24 cellular contexts compared by ENCODE assay signal in genomic region chr21:43953028-43953427, GRCh38. TPM values are rescaled to one million over a fixed set of nuclear protein-coding genes. Genes with fewer than 3 reads are reported as not detected.
DNase-seq lines count a peak whose midpoint lies in the region; ATAC-seq and TF ChIP-seq lines count a peak whose summit lies in the region.
"Had no signal": no experiment of that assay in that cellular context is flagged by ENCODE, and none has a peak within 500 bp of the region (broad histone marks: within the 10 kb centered on the region; RNA-seq: fewer than 3 reads in every experiment).

No MANE protein-coding gene starts in this region.

- H3K27ac ChIP-seq in A673 (ENCODE audit: low read depth, low read length, poor library complexity, severe bottlenecking) = no peak overlapping the region
- H3K27ac ChIP-seq: 22Rv1, GM23248, SK-N-MC had no signal

- H3K36me3 Mint-ChIP-seq in activated CD8-positive, alpha-beta memory T cell treated with anti-CD3 and anti-CD28 coated beads, Interleukin-2, amount 10 ng/mL, durations not matched to agents 7 days and 5 days = peaks cover 24% of the 10 kb centered on the region
- H3K36me3 Mint-ChIP-seq in neural crest cell (ENCODE audit: low read depth) = peaks cover 6% of the 10 kb centered on the region

- peaks cover 6% of the 10 kb centered on the region for H3K9me3 ChIP-seq in A673 (ENCODE audit: low read depth, low read length, poor library complexity, severe bottlenecking)
- H3K9me3 ChIP-seq: HAP-1 had no signal

- CTCF ChIA-PET in activated CD8-positive, alpha-beta memory T cell treated with anti-CD3 and anti-CD28 coated beads, Interleukin-2, amount 10 ng/mL, durations not matched to agents 7 days and 5 days (lab: Charles Lee) = interaction anchor here (1.4 kb wide), 1 partner anchor 143 kb away, joined by 3 read pairs; no protein-coding TSS in a partner anchor
- CTCF ChIA-PET in A673 (lab: Charles Lee) = no interaction called here

- H3K4me3 ChIP-seq in A673 (ENCODE audit: low read depth, low read length, poor library complexity, severe bottlenecking) = no peak overlapping the region
- H3K4me3 ChIP-seq: GM23248, HAP-1, SK-N-MC had no signal

- peaks cover 8% of the 10 kb centered on the region for H3K9me3 Mint-ChIP-seq in activated CD8-positive, alpha-beta memory T cell treated with anti-CD3 and anti-CD28 coated beads, Interleukin-2, amount 10 ng/mL, durations not matched to agents 7 days and 5 days (ENCODE audit: low read depth)
- no peaks in the 10 kb centered on the region for H3K9me3 Mint-ChIP-seq in neural crest cell

- H3K4me1 Mint-ChIP-seq in activated CD8-positive, alpha-beta memory T cell treated with anti-CD3 and anti-CD28 coated beads, Interleukin-2, amount 10 ng/mL, durations not matched to agents 7 days and 5 days = peaks cover 10% of the 10 kb centered on the region
- H3K4me1 Mint-ChIP-seq in neural crest cell = peaks cover 9% of the 10 kb centered on the region

- intact Hi-C loops in left cardiac atrium (cut with DNase I) = no loop called here
- intact Hi-C loops in A673 (cut with micrococcal nuclease; ENCODE audit: unreplicated experiment) = no loop called here
- intact Hi-C loops in head of caudate nucleus (cut with DNase I) = no loop called here

- no peaks in the 10 kb centered on the region for H3K27me3 Mint-ChIP-seq in activated CD8-positive, alpha-beta memory T cell treated with anti-CD3 and anti-CD28 coated beads, Interleukin-2, amount 10 ng/mL, durations not matched to agents 7 days and 5 days
- H3K27me3 Mint-ChIP-seq in neural crest cell (ENCODE audit: low read depth) = no peaks in the 10 kb centered on the region
- H3K27me3 Mint-ChIP-seq: CD4-positive, CD25-positive, alpha-beta regulatory T cell had no signal

- no peak overlapping the region for H3K4me3 Mint-ChIP-seq in activated CD8-positive, alpha-beta memory T cell treated with anti-CD3 and anti-CD28 coated beads, Interleukin-2, amount 10 ng/mL, durations not matched to agents 7 days and 5 days
- H3K4me3 Mint-ChIP-seq in neural crest cell = no peak overlapping the region

- TF ChIP-seq CTCF in neural crest cell (conservative IDR thresholded peaks at IDR 0.05) = no peak
- no peak for TF ChIP-seq CTCF in A673 (conservative IDR thresholded peaks at IDR 0.05; ENCODE audit: low read depth, low read length)

- H3K27me3 ChIP-seq in A673 (replicated peaks; ENCODE audit: insufficient read depth, low read depth, low read length, poor library complexity) = no peaks in the 10 kb centered on the region

- no peaks in the 10 kb centered on the region for H3K36me3 ChIP-seq in A673 (ENCODE audit: insufficient read depth, low read length, poor library complexity, severe bottlenecking)
- H3K36me3 ChIP-seq: HAP-1 had no signal

- no peak for ATAC-seq in activated CD8-positive, alpha-beta memory T cell treated with anti-CD3 and anti-CD28 coated beads, Interleukin-2, amount 10 ng/mL, durations not matched to agents 7 days and 5 days
- ATAC-seq in left cardiac atrium (peak; percentile 55 to 62), HG03097 (IDR thresholded peaks at IDR 0.05; ENCODE audit: low FRiP score, unreplicated experiment) (no peak)

- DNase-seq in activated CD8-positive, alpha-beta memory T cell treated with anti-CD3 and anti-CD28 coated beads, Interleukin-2, amount 10 ng/mL, durations not matched to agents 7 days and 5 days = no peak
- no peak for DNase-seq in activated CD8-positive, alpha-beta memory T cell treated with anti-CD3 and anti-CD28 coated beads, Interleukin-2, amount 50 U/mL, for 4 hours
- DNase-seq in left cardiac atrium = peak; percentile 63
- DNase-seq in neural crest cell (ENCODE audit: low read depth, low spot score) = no peak
- DNase-seq in NCI-H2171 (lab: John Stamatoyannopoulos, UW) = no peak
- DNase-seq in A673 (ENCODE audit: low spot score) = no peak
- DNase-seq in head of caudate nucleus = no peak
- DNase-seq: Caco-2; CD4-positive, CD25-positive, alpha-beta regulatory T cell; DMS153; GF-D8; GM23248; Kasumi-1; MM.1S; NCI-H1092 treated with DMSO at 0.1 percent for 48 hours; NCI-H146; NCI-H2081; NCI-H748 treated with DMSO at 0.1 percent for 48 hours; NK-92 treated with Interleukin-12 subunit alpha and Interleukin-12 subunit beta, amount 100 ng/mL, for 24 hours; SHP77 had no signal

- peaks cover 14% of the 10 kb centered on the region for H3K4me1 ChIP-seq in A673 (ENCODE audit: insufficient read depth, low read length, poor library complexity, severe bottlenecking)
- H3K4me1 ChIP-seq: HAP-1 had no signal

- no TSS peak for BruUV-seq in A673 (replicated peaks; lab: Mats Ljungman, UMichigan)

- peak overlapping the region; percentile 34 for H3K27ac Mint-ChIP-seq in activated CD8-positive, alpha-beta memory T cell treated with anti-CD3 and anti-CD28 coated beads, Interleukin-2, amount 10 ng/mL, durations not matched to agents 7 days and 5 days
- H3K27ac Mint-ChIP-seq in neural crest cell (ENCODE audit: unreplicated experiment) = peak overlapping the region; percentile 50
- H3K27ac Mint-ChIP-seq: CD4-positive, CD25-positive, alpha-beta regulatory T cell had no signal

- POLR2A ChIA-PET in A673 (lab: Charles Lee; ENCODE audit: low non-redundant PET) = no interaction called here

RNA-seq across cellular contexts. Expression of gene TRAPPC10, which starts 59.1 kb away (rescaled TPM):
- 10 to 100 TPM; 71.5 to 71.7 TPM for total RNA-seq in activated CD8-positive, alpha-beta memory T cell treated with anti-CD3 and anti-CD28 coated beads, Interleukin-2, amount 10 ng/mL, durations not matched to agents 7 days and 5 days
- total RNA-seq in left cardiac atrium (10 to 100 TPM; 17.0 to 24.9 TPM), neural crest cell (35.1 and 36.7 TPM in 2 replicates), A673 (2021) (46.6 and 51.4 TPM in 2 replicates)

Comparison
In these comparisons a context has a peak if more than half of its experiments do, and no peak if none do; other contexts are left out.
1. ATAC-seq: peak in left cardiac atrium (2 of 2); none in activated CD8-positive, alpha-beta memory T cell treated with anti-CD3 and anti-CD28 coated beads, Interleukin-2, amount 10 ng/mL, durations not matched to agents 7 days and 5 days (single experiment) and HG03097 (single experiment).